Comparison of ENCODE assay signal across 23 cellular contexts in genomic region chr4:178823673-178824072, GRCh38.
"Had no signal": no experiment of that assay in that cellular context is flagged by ENCODE, and none has a peak within 500 bp of the region (broad histone marks: within the 10 kb centered on the region; RNA-seq: fewer than 3 reads in every experiment).

No MANE protein-coding gene starts in this region.

- H3K27me3 ChIP-seq: brain microvascular endothelial cell, neutrophil, sigmoid colon had no signal

- H3K4me1 ChIP-seq: parathyroid adenoma, sigmoid colon had no signal

- ATAC-seq: activated T-helper 17 cell treated with anti-CD3 and anti-CD28 coated beads, Interleukin-2, amount 50 U/mL, for 72 hours; left lobe of liver; natural killer cell treated with Interleukin-12 subunit alpha and Interleukin-12 subunit beta and Interleukin-15 and Interleukin-18, amount 100 ng/mL, for 72 hours; T-cell had no signal

- H3K27ac ChIP-seq: brain microvascular endothelial cell, neutrophil, parathyroid adenoma, sigmoid colon had no signal

- H3K9me3 ChIP-seq: neutrophil, sigmoid colon had no signal

- H3K79me2 ChIP-seq: parathyroid adenoma had no signal

- H3K9ac ChIP-seq: parathyroid adenoma had no signal

- DNase-seq: activated B cell treated with CpG ODN at 0.5 μM for 24 hours; activated CD4-positive, alpha-beta memory T cell treated with anti-CD3 and anti-CD28 coated beads, Interleukin-2, amount 10 ng/mL, durations not matched to agents 7 days and 5 days; activated CD4-positive, alpha-beta T cell treated with anti-CD3 and anti-CD28 coated beads for 4 hours; activated naive CD4-positive, alpha-beta T cell treated with Interleukin-2 at 50 U/mL for 16 hours; activated naive CD8-positive, alpha-beta T cell treated with anti-CD3 and anti-CD28 coated beads, Interleukin-2, amount 10 ng/mL, durations not matched to agents 7 days and 5 days; activated T-cell treated with anti-CD3 and anti-CD28 coated beads, Interleukin-2, amount 50 U/mL, for 1 hour; amygdala; brain microvascular endothelial cell; central memory CD4-positive, alpha-beta T cell; endodermal cell; erythroblast; sigmoid colon; stimulated activated CD8-positive, alpha-beta memory T cell treated with anti-CD3 and anti-CD28 coated beads, Interleukin-4, amount 100 ng/mL, for 48 hours; stimulated activated naive CD4-positive, alpha-beta T cell; T-cell had no signal

- H2AFZ ChIP-seq: parathyroid adenoma had no signal

- FAIRE-seq: colon, urothelium cell line had no signal

- H3K36me3 ChIP-seq: brain microvascular endothelial cell, neutrophil, sigmoid colon had no signal

- H3K4me3 ChIP-seq: lung, sigmoid colon had no signal
